In the genomic region with DNA sequence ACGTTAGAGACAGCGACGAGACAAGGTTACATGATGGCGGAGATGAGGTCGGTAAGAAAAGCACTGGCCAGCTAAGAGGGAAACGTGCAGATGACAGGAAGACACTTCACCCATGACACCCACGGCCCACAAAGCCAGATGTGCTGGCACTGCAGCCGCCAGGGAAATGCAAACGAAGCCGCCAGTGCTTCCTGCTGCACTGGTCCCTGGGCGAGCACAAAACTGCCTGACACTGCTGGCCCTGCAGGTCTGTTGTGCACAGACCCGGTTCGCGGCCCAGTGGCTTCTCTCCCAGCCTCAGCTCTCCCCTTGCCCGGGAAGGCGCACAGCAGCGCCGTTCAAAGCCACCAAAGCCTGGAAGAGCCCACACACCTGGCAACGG, we compare ENCODE assay signal across 10 cellular contexts. TPM values are rescaled to one million over a fixed set of nuclear protein-coding genes. Genes with fewer than 3 reads are reported as not detected.
DNase-seq lines count a peak whose midpoint lies in the region; ATAC-seq and TF ChIP-seq lines count a peak whose summit lies in the region.
"Had no signal": no experiment of that assay in that cellular context is flagged by ENCODE, and none has a peak within 500 bp of the region (broad histone marks: within the 10 kb centered on the region; RNA-seq: fewer than 3 reads in every experiment).

No MANE protein-coding gene starts in this region.

- no peaks in the 10 kb centered on the region for H3K9me3 ChIP-seq in OCI-LY7 (ENCODE audit: low read length)
- H3K9me3 ChIP-seq: gastroesophageal sphincter had no signal

- no peaks in the 10 kb centered on the region for H3K27me3 Mint-ChIP-seq in stimulated activated memory B cell treated with anti-CD40 and anti-IgM and Interleukin-4, amounts not matched to agents 10 μg/mL and 1 μg/mL and 100 μg/mL, for 72 hours

- no TSS peak for BruUV-seq in OCI-LY7 (replicated peaks; lab: Mats Ljungman, UMichigan)

- peak overlapping the region; percentile 56 for H3K4me3 ChIP-seq in OCI-LY7 (ENCODE audit: low read depth, low read length, poor library complexity, severe bottlenecking)
- H3K4me3 ChIP-seq: gastroesophageal sphincter had no signal

- peak overlapping the region; percentile 97 for H3K27ac ChIP-seq in OCI-LY7 (ENCODE audit: low read depth, low read length, poor library complexity, severe bottlenecking)
- H3K27ac ChIP-seq: gastroesophageal sphincter had no signal

- H3K4me2 ChIP-seq in OCI-LY7 (ENCODE audit: low read length): peak overlapping the region; percentile 81

- DNase-seq in Right ventricle myocardium inferior (ENCODE audit: missing footprints): peak; percentile 48
- no peak for DNase-seq in Right ventricle myocardium superior
- DNase-seq in OCI-LY7 (ENCODE audit: low spot score): peak; percentile 94
- DNase-seq in SHP77 (lab: John Stamatoyannopoulos, UW): no peak
- no peak for DNase-seq in KBM-7
- no peak for DNase-seq in NCI-H2196 (lab: John Stamatoyannopoulos, UW; ENCODE audit: unreplicated experiment)

- TF ChIP-seq CTCF in OCI-LY7 (conservative IDR thresholded peaks at IDR 0.05; ENCODE audit: low read length): no peak

- no peaks in the 10 kb centered on the region for H4K20me1 ChIP-seq in OCI-LY7 (ENCODE audit: insufficient read depth, low read length)

- POLR2A ChIA-PET in OCI-LY7 (lab: Charles Lee): interaction anchor here (1.1 kb wide), 1 partner anchor 17 kb away, joined by 4 read pairs; no protein-coding TSS in a partner anchor

- in situ Hi-C loops in KBM-7 (cut with MboI; ENCODE audit: low pct_unique_long_range_greater_than_20kb, low sequenced_read_pairs): no loop called here

- peak overlapping the region; percentile 41; the same call in 1 of the 2 replicates for H2AFZ ChIP-seq in OCI-LY7 (ENCODE audit: low read length)

- H3K9me2 ChIP-seq in OCI-LY7 (ENCODE audit: insufficient read depth, low read length): no peaks in the 10 kb centered on the region

- H3K36me3 Mint-ChIP-seq in stimulated activated memory B cell treated with anti-CD40 and anti-IgM and Interleukin-4, amounts not matched to agents 10 μg/mL and 1 μg/mL and 100 μg/mL, for 72 hours: peaks cover 62% of the 10 kb centered on the region

- peaks cover 75% of the 10 kb centered on the region for H3K4me1 Mint-ChIP-seq in stimulated activated memory B cell treated with anti-CD40 and anti-IgM and Interleukin-4, amounts not matched to agents 10 μg/mL and 1 μg/mL and 100 μg/mL, for 72 hours

- peaks cover 47% of the 10 kb centered on the region; the same call in 1 of the 2 replicates for H3K79me2 ChIP-seq in OCI-LY7 (ENCODE audit: insufficient read depth, low read depth, low read length)

- H3K4me3 Mint-ChIP-seq in stimulated activated memory B cell treated with anti-CD40 and anti-IgM and Interleukin-4, amounts not matched to agents 10 μg/mL and 1 μg/mL and 100 μg/mL, for 72 hours: peak overlapping the region; percentile 70
- H3K4me3 Mint-ChIP-seq: nephron had no signal

- H3K9me3 Mint-ChIP-seq in stimulated activated memory B cell treated with anti-CD40 and anti-IgM and Interleukin-4, amounts not matched to agents 10 μg/mL and 1 μg/mL and 100 μg/mL, for 72 hours: no peaks in the 10 kb centered on the region
- H3K9me3 Mint-ChIP-seq: nephron had no signal

- ATAC-seq in Right ventricle myocardium inferior: no peak
- ATAC-seq in Right ventricle myocardium superior (ENCODE audit: poor library complexity): no peak
- peak; percentile 49 for ATAC-seq in HG02642 (IDR thresholded peaks at IDR 0.05; ENCODE audit: poor library complexity, unreplicated experiment)
- ATAC-seq in stimulated activated memory B cell treated with anti-CD40 and anti-IgM and Interleukin-4, amounts not matched to agents 10 μg/mL and 1 μg/mL and 100 μg/mL, for 72 hours: peak; percentile 91
- ATAC-seq: gastroesophageal sphincter had no signal

- peak overlapping the region; percentile 97 for H3K27ac Mint-ChIP-seq in stimulated activated memory B cell treated with anti-CD40 and anti-IgM and Interleukin-4, amounts not matched to agents 10 μg/mL and 1 μg/mL and 100 μg/mL, for 72 hours
- H3K27ac Mint-ChIP-seq: nephron had no signal

- peaks cover 65% of the 10 kb centered on the region for H3K4me1 ChIP-seq in OCI-LY7 (ENCODE audit: insufficient read depth, low read length, poor library complexity, severe bottlenecking)
- H3K4me1 ChIP-seq: gastroesophageal sphincter had no signal

- CTCF ChIA-PET in OCI-LY7 (lab: Charles Lee; ENCODE audit: unreplicated experiment): interaction anchor here (1.1 to 1.2 kb wide), 2 partner anchors 14 to 42 kb away, joined by 4 read pairs; no protein-coding TSS in a partner anchor

- peaks cover 75% of the 10 kb centered on the region for H3K36me3 ChIP-seq in OCI-LY7 (ENCODE audit: insufficient read depth, low read length)

- intact Hi-C loops in Right ventricle myocardium inferior (cut with DNase I): no loop called here
- intact Hi-C loops in Right ventricle myocardium superior (cut with DNase I): no loop called here
- intact Hi-C loops in OCI-LY7 (cut with micrococcal nuclease; ENCODE audit: unreplicated experiment): loop anchor here (1.0 to 2.0 kb wide), 2 partner anchors 18 to 41 kb away; no protein-coding TSS in a partner anchor

RNA-seq across cellular contexts. Expression of gene QSOX2, which starts 20.3 kb away (rescaled TPM):
- total RNA-seq in Right ventricle myocardium inferior (8.3 TPM), Right ventricle myocardium superior (7.7 TPM), OCI-LY7 (2022) (57.5 and 57.9 TPM in 2 replicates)
- 47.8 and 50.0 TPM in 2 replicates for total RNA-seq in OCI-LY7 (2014; rRNA removed; shearing (Covaris generic))

RNA-seq across cellular contexts. Expression of gene LHX3, which starts 20.4 kb away (rescaled TPM):
- total RNA-seq in Right ventricle myocardium inferior: not detected
- not detected for total RNA-seq in Right ventricle myocardium superior
- total RNA-seq in OCI-LY7 (2014; rRNA removed; shearing (Covaris generic)): not detected in 2 replicates
- total RNA-seq in OCI-LY7 (2022): 0.15 TPM in 1 of 2 replicates, not detected in the other
- total RNA-seq: gastroesophageal sphincter had no signal

Comparison
In these comparisons a context has a peak if more than half of its experiments do, and no peak if none do; other contexts are left out.
1. DNase-seq: peak in Right ventricle myocardium inferior (single experiment) and OCI-LY7 (single experiment); none in Right ventricle myocardium superior (single experiment), SHP77 (0 of 2), KBM-7 (single experiment) and NCI-H2196 (single experiment).
2. ATAC-seq: peak in HG02642 (single experiment) and stimulated activated memory B cell treated with anti-CD40 and anti-IgM and Interleukin-4, amounts not matched to agents 10 μg/mL and 1 μg/mL and 100 μg/mL, for 72 hours (single experiment); none in Right ventricle myocardium inferior (single experiment) and Right ventricle myocardium superior (single experiment).